1 cellular context compared by ENCODE assay signal in genomic region chr3:35651888-35652287, GRCh38.
TF ChIP-seq lines count a peak whose summit lies in the region.

No MANE protein-coding gene starts in this region.

TF ChIP-seq in endothelial cell of umbilical vein, 7 proteins besides CTCF, POLR2A, EP300 and RAD21:
- TF ChIP-seq FOS (IDR thresholded peaks at IDR 0.05; ENCODE audit: borderline replicate concordance, insufficient read depth, low read length) (peak; percentile 42), JUN (IDR thresholded peaks at IDR 0.05; ENCODE audit: borderline replicate concordance, insufficient read depth, insufficient read length, low read depth) (no peak)
